Comparison of ENCODE assay signal across 9 cellular contexts in the genomic region with DNA sequence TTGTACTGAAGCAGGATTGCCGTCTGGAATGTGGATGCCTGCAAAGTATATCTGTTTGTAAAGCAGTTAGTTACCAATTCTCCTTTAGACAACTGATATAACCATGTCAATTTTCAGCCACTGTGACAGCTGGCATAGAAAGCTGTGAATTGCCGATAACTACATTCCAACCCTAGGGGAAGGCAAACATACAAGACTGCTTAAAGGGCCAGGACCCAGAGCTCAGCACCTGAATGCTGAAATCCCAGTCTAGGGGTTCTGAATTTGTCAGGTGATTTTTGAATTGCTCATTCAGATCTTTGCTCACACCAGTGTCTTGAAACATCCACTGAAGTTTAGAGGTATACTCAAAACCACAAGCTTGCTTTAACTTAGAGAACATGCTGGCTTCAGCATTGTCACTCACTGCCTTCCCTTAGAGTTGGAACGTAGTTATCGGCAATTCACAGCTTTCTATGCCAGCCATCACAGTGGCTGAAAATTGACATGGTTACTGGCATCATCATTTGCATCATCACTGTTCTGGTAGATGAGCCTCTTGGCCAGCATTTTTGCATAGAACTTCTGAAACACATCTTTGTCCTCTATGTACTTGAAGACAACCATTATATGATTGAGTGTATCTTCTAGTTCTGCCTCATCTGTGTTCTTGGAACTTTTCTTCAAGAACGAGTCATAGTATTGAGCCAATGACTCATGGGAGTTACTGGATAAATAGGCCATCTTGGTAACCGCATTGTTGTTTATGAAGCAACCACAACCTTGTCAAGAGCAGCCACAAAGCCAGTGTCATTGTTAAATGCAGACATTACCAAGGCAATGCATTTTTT.
DNase-seq lines count a peak whose midpoint lies in the region; ATAC-seq, FAIRE-seq and TF ChIP-seq lines count a peak whose summit lies in the region.
"Had no signal": no experiment of that assay in that cellular context is flagged by ENCODE, and none has a peak within 500 bp of the region (broad histone marks: within the 10 kb centered on the region; RNA-seq: fewer than 3 reads in every experiment).

No MANE protein-coding gene starts in this region.

- H3K36me3 Mint-ChIP-seq in activated CD4-positive, alpha-beta T cell treated with anti-CD3 and anti-CD28 coated beads, Interleukin-2, amount 10 ng/mL, durations not matched to agents 24 days and 14 days (ENCODE audit: low read depth), result peaks cover 4% of the 10 kb centered on the region
- peaks cover 14% of the 10 kb centered on the region for H3K36me3 Mint-ChIP-seq in activated T-helper 2 cell treated with anti-CD3 and anti-CD28 coated beads, Interferon-gamma antibody, Interleukin-2, Interleukin-4, amounts not matched to agents 10 μg/mL and 5 μg/mL and 100 μg/mL, durations not matched to agents 14 hours and 24 hours and 36 hours (ENCODE audit: low read depth)

- H3K4me3 Mint-ChIP-seq in activated CD4-positive, alpha-beta T cell treated with anti-CD3 and anti-CD28 coated beads, Interleukin-2, amount 10 ng/mL, durations not matched to agents 24 days and 14 days, result peak overlapping the region; percentile 58
- H3K4me3 Mint-ChIP-seq in activated T-helper 2 cell treated with anti-CD3 and anti-CD28 coated beads, Interferon-gamma antibody, Interleukin-2, Interleukin-4, amounts not matched to agents 10 μg/mL and 5 μg/mL and 100 μg/mL, durations not matched to agents 14 hours and 24 hours and 36 hours (ENCODE audit: low read depth), result peak overlapping the region; percentile 38

- no peaks in the 10 kb centered on the region for H3K79me2 ChIP-seq in osteoblast (ENCODE audit: insufficient read depth, low read length)

- H3K27me3 ChIP-seq in osteoblast (ENCODE audit: insufficient read depth, low read length), result peaks cover 45% of the 10 kb centered on the region

- H3K36me3 ChIP-seq in osteoblast (ENCODE audit: insufficient read depth, low read length), result no peaks in the 10 kb centered on the region

- peaks cover 29% of the 10 kb centered on the region for H3K4me1 Mint-ChIP-seq in activated CD4-positive, alpha-beta T cell treated with anti-CD3 and anti-CD28 coated beads, Interleukin-2, amount 10 ng/mL, durations not matched to agents 24 days and 14 days
- peaks cover 24% of the 10 kb centered on the region for H3K4me1 Mint-ChIP-seq in activated T-helper 2 cell treated with anti-CD3 and anti-CD28 coated beads, Interferon-gamma antibody, Interleukin-2, Interleukin-4, amounts not matched to agents 10 μg/mL and 5 μg/mL and 100 μg/mL, durations not matched to agents 14 hours and 24 hours and 36 hours (ENCODE audit: low read depth)

- H3K9me3 Mint-ChIP-seq in activated CD4-positive, alpha-beta T cell treated with anti-CD3 and anti-CD28 coated beads, Interleukin-2, amount 10 ng/mL, durations not matched to agents 24 days and 14 days, result peaks cover 32% of the 10 kb centered on the region
- H3K9me3 Mint-ChIP-seq in activated T-helper 2 cell treated with anti-CD3 and anti-CD28 coated beads, Interferon-gamma antibody, Interleukin-2, Interleukin-4, amounts not matched to agents 10 μg/mL and 5 μg/mL and 100 μg/mL, durations not matched to agents 14 hours and 24 hours and 36 hours, result peaks cover 29% of the 10 kb centered on the region

- no peak overlapping the region for H3K27ac ChIP-seq in osteoblast (ENCODE audit: low read depth, low read length)

- intact Hi-C loops in activated CD4-positive, alpha-beta T cell treated with anti-CD3 and anti-CD28 coated beads, Interleukin-2, amount 10 ng/mL, durations not matched to agents 24 days and 14 days (cut with micrococcal nuclease), result loop anchor here (1.0 to 5.0 kb wide), 3 partner anchors 113 to 1338 kb away; a partner anchor contains a TSS
- intact Hi-C loops in activated T-helper 2 cell treated with anti-CD3 and anti-CD28 coated beads, Interferon-gamma antibody, Interleukin-2, Interleukin-4, amounts not matched to agents 10 μg/mL and 5 μg/mL and 100 μg/mL, durations not matched to agents 14 hours and 24 hours and 36 hours (cut with micrococcal nuclease), result loop anchor here (1.0 to 10.0 kb wide), 5 partner anchors 37 to 1341 kb away; a partner anchor contains a TSS

- DNase-seq in activated CD4-positive, alpha-beta T cell treated with anti-CD3 and anti-CD28 coated beads, Interleukin-2, amount 10 ng/mL, durations not matched to agents 24 days and 14 days, result peak; percentile 87
- DNase-seq in activated CD4-positive, alpha-beta T cell treated with anti-CD3 and anti-CD28 coated beads for 4 hours, result no peak
- DNase-seq in activated T-helper 2 cell treated with anti-CD3 and anti-CD28 coated beads, Interferon-gamma antibody, Interleukin-2, Interleukin-4, amounts not matched to agents 10 μg/mL and 5 μg/mL and 100 μg/mL, durations not matched to agents 14 hours and 24 hours and 36 hours (ENCODE audit: low spot score), result peak; percentile 27
- peak; percentile 53 for DNase-seq in osteoblast (ENCODE audit: insufficient read length, low spot score, missing footprints)
- DNase-seq in D721Med (ENCODE audit: insufficient read length, low spot score), result no peak
- DNase-seq in HuH-7.5 (ENCODE audit: low spot score), result no peak

- no peaks in the 10 kb centered on the region for H3K27me3 Mint-ChIP-seq in activated CD4-positive, alpha-beta T cell treated with anti-CD3 and anti-CD28 coated beads, Interleukin-2, amount 10 ng/mL, durations not matched to agents 24 days and 14 days
- H3K27me3 Mint-ChIP-seq in activated T-helper 2 cell treated with anti-CD3 and anti-CD28 coated beads, Interferon-gamma antibody, Interleukin-2, Interleukin-4, amounts not matched to agents 10 μg/mL and 5 μg/mL and 100 μg/mL, durations not matched to agents 14 hours and 24 hours and 36 hours (ENCODE audit: low read depth), result peaks cover 6% of the 10 kb centered on the region

- H4K20me1 ChIP-seq in osteoblast (ENCODE audit: insufficient read depth, low read length), result no peaks in the 10 kb centered on the region

- H3K4me3 ChIP-seq in osteoblast (ENCODE audit: insufficient read depth, low read length), result no peak overlapping the region

- peak overlapping the region; percentile 92 for H3K27ac Mint-ChIP-seq in activated CD4-positive, alpha-beta T cell treated with anti-CD3 and anti-CD28 coated beads, Interleukin-2, amount 10 ng/mL, durations not matched to agents 24 days and 14 days
- peak overlapping the region; percentile 93 for H3K27ac Mint-ChIP-seq in activated T-helper 2 cell treated with anti-CD3 and anti-CD28 coated beads, Interferon-gamma antibody, Interleukin-2, Interleukin-4, amounts not matched to agents 10 μg/mL and 5 μg/mL and 100 μg/mL, durations not matched to agents 14 hours and 24 hours and 36 hours
- H3K27ac Mint-ChIP-seq: nephron had no signal

- TF ChIP-seq CTCF in osteoblast (IDR thresholded peaks at IDR 0.05; ENCODE audit: extremely low read depth, low read depth, low read length) (no peak), D721Med (IDR thresholded peaks at IDR 0.05; ENCODE audit: insufficient read depth, missing control alignments) (no peak)

- H3K9me3 ChIP-seq in osteoblast (ENCODE audit: low read depth, low read length), result no peaks in the 10 kb centered on the region

- H3K4me1 ChIP-seq in osteoblast (ENCODE audit: insufficient read depth, low read length), result peaks cover 9% of the 10 kb centered on the region

- no peak for FAIRE-seq in D721Med (lab: Jason Lieb, UNC)

- no peak overlapping the region for H2AFZ ChIP-seq in osteoblast (ENCODE audit: low read length)

- no peak overlapping the region for H3K4me2 ChIP-seq in osteoblast (ENCODE audit: insufficient read depth, low read length)

- peak; percentile 90 for ATAC-seq in HG03039 (IDR thresholded peaks at IDR 0.05; ENCODE audit: unreplicated experiment)
- ATAC-seq in GM21515 (IDR thresholded peaks at IDR 0.05; ENCODE audit: unreplicated experiment), result no peak

Comparison
In these comparisons a context has a peak if more than half of its experiments do, and no peak if none do; other contexts are left out.
1. DNase-seq: peak in activated CD4-positive, alpha-beta T cell treated with anti-CD3 and anti-CD28 coated beads, Interleukin-2, amount 10 ng/mL, durations not matched to agents 24 days and 14 days (single experiment), activated T-helper 2 cell treated with anti-CD3 and anti-CD28 coated beads, Interferon-gamma antibody, Interleukin-2, Interleukin-4, amounts not matched to agents 10 μg/mL and 5 μg/mL and 100 μg/mL, durations not matched to agents 14 hours and 24 hours and 36 hours (single experiment) and osteoblast (single experiment); none in activated CD4-positive, alpha-beta T cell treated with anti-CD3 and anti-CD28 coated beads for 4 hours (0 of 2), D721Med (single experiment) and HuH-7.5 (single experiment).